In the genomic region with DNA sequence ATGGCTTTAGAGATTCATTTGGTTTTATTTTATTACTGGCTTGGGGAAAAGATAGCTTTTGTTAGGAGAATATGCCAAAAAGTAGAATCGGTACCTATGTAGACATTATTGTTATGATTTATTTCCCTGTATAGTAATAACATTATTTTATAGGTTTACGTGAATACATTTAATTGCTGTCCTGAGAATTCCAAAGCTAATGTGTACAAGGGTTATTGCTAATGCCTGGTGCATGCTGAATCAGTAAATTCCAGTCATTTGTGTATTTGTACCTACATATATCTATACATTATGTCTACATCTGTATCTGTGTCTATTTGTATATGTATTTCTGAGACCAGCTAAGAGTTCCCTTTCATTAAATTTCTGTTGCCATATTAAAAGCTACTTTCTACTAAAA, we compare ENCODE assay signal across 15 cellular contexts.
DNase-seq lines count a peak whose midpoint lies in the region; ATAC-seq, FAIRE-seq and TF ChIP-seq lines count a peak whose summit lies in the region.
"Had no signal": no experiment of that assay in that cellular context is flagged by ENCODE, and none has a peak within 500 bp of the region (broad histone marks: within the 10 kb centered on the region; RNA-seq: fewer than 3 reads in every experiment).

No MANE protein-coding gene starts in this region.

- H3K9me3 Mint-ChIP-seq in nephron: no peaks in the 10 kb centered on the region
- H3K9me3 Mint-ChIP-seq: CD8-positive, alpha-beta memory T cell had no signal

- no peak for DNase-seq in D721Med (ENCODE audit: insufficient read length, low spot score)
- no peak for DNase-seq in RWPE2 (ENCODE audit: low spot score)
- no peak for DNase-seq in thoracic aorta (ENCODE audit: low spot score)
- no peak for DNase-seq in NCI-H345 treated with DMSO at 0.1 percent for 48 hours (lab: John Stamatoyannopoulos, UW; ENCODE audit: unreplicated experiment)
- no peak for DNase-seq in NOMO-1 treated with dmso at 0.1 percent for 144 hours (lab: John Stamatoyannopoulos, UW; ENCODE audit: unreplicated experiment)
- DNase-seq: Caco-2; CD8-positive, alpha-beta memory T cell; DMS53; GF-D8 had no signal

- no peak overlapping the region for H3K4me3 Mint-ChIP-seq in nephron
- H3K4me3 Mint-ChIP-seq: CD8-positive, alpha-beta memory T cell had no signal

- H3K9me3 ChIP-seq in RWPE2 (ENCODE audit: severe bottlenecking): no peaks in the 10 kb centered on the region
- H3K9me3 ChIP-seq in thoracic aorta: no peaks in the 10 kb centered on the region
- H3K9me3 ChIP-seq: Caco-2 had no signal

- peak; percentile 70 for FAIRE-seq in D721Med (lab: Jason Lieb, UNC)
- FAIRE-seq: GM19239, HepG2, HTR-8/SVneo had no signal

- H3K27me3 Mint-ChIP-seq in nephron (ENCODE audit: low read depth): no peaks in the 10 kb centered on the region
- H3K27me3 Mint-ChIP-seq: CD8-positive, alpha-beta memory T cell had no signal

- TF ChIP-seq CTCF in D721Med (IDR thresholded peaks at IDR 0.05; ENCODE audit: insufficient read depth, missing control alignments): no peak
- no peak for TF ChIP-seq CTCF in RWPE2 (IDR thresholded peaks at IDR 0.05; ENCODE audit: poor library complexity, severe bottlenecking)
- TF ChIP-seq CTCF in nephron (IDR thresholded peaks at IDR 0.05; ENCODE audit: unreplicated experiment in 3 of 3): no peak
- TF ChIP-seq CTCF in thoracic aorta (IDR thresholded peaks at IDR 0.05): no peak

- H3K36me3 ChIP-seq in RWPE2 (ENCODE audit: low read depth) (no peaks in the 10 kb centered on the region), thoracic aorta (no peaks in the 10 kb centered on the region)

- peak overlapping the region; percentile 4 to 53 (median 15) for H3K27ac Mint-ChIP-seq in nephron

- H3K4me3 ChIP-seq in RWPE2 (ENCODE audit: severe bottlenecking): no peak overlapping the region
- H3K4me3 ChIP-seq in thoracic aorta: no peak overlapping the region

- H3K4me1 Mint-ChIP-seq in nephron: peaks cover 9% of the 10 kb centered on the region
- H3K4me1 Mint-ChIP-seq: CD8-positive, alpha-beta memory T cell had no signal

- ATAC-seq in RWPE2 (ENCODE audit: low read depth) (no peak), thoracic aorta (ENCODE audit: insufficient number of reproducible peaks, low FRiP score, low read depth) (no peak), HG03432 (IDR thresholded peaks at IDR 0.05; ENCODE audit: unreplicated experiment) (no peak)
- ATAC-seq: HepG2 had no signal

- no peaks in the 10 kb centered on the region for H3K27me3 ChIP-seq in RWPE2 (ENCODE audit: insufficient read depth, poor library complexity, severe bottlenecking)
- no peaks in the 10 kb centered on the region for H3K27me3 ChIP-seq in thoracic aorta (replicated peaks; ENCODE audit: insufficient read depth)

- H3K36me3 Mint-ChIP-seq in nephron (ENCODE audit: low read depth): no peaks in the 10 kb centered on the region
- H3K36me3 Mint-ChIP-seq: CD8-positive, alpha-beta memory T cell had no signal

- H3K4me1 ChIP-seq in RWPE2 (ENCODE audit: insufficient read depth, poor library complexity, severe bottlenecking): peaks cover 8% of the 10 kb centered on the region
- H3K4me1 ChIP-seq in thoracic aorta (ENCODE audit: control insufficient read depth in 1 of 2, low read depth in 2 of 2): peaks cover 27 to 47% of the 10 kb centered on the region in 2 donors
- H3K4me1 ChIP-seq: Caco-2 had no signal

- H3K27ac ChIP-seq in RWPE2 (ENCODE audit: poor library complexity, severe bottlenecking) (peak overlapping the region; percentile 36), thoracic aorta (peak overlapping the region; percentile 25 to 57)
- H3K27ac ChIP-seq: 22Rv1 had no signal
